In genomic region chr9:109868222-109868621, GRCh38 we compare ENCODE assay signal across 16 cellular contexts.
DNase-seq lines count a peak whose midpoint lies in the region; ATAC-seq lines count a peak whose summit lies in the region.
"Had no signal": no experiment of that assay in that cellular context is flagged by ENCODE, and none has a peak within 500 bp of the region (broad histone marks: within the 10 kb centered on the region; RNA-seq: fewer than 3 reads in every experiment).

No MANE protein-coding gene starts in this region.

- H3K4me1 Mint-ChIP-seq in T-cell, result no peaks in the 10 kb centered on the region
- H3K4me1 Mint-ChIP-seq in activated T-cell treated with anti-CD3 and anti-CD28 coated beads, Interleukin-2, amount 50 U/mL, for 72 hours (ENCODE audit: low read depth), result no peaks in the 10 kb centered on the region
- H3K4me1 Mint-ChIP-seq: activated naive CD4-positive, alpha-beta T cell treated with anti-CD3 and anti-CD28 coated beads, Interleukin-2, amount 10 ng/mL, durations not matched to agents 7 days and 5 days had no signal

- CTCF ChIA-PET in T-cell (lab: Charles Lee), result no interaction called here

- no peak overlapping the region for H3K27ac Mint-ChIP-seq in T-cell
- H3K27ac Mint-ChIP-seq in activated T-cell treated with anti-CD3 and anti-CD28 coated beads, Interleukin-2, amount 50 U/mL, for 72 hours, result no peak overlapping the region
- H3K27ac Mint-ChIP-seq: activated naive CD4-positive, alpha-beta T cell treated with anti-CD3 and anti-CD28 coated beads, Interleukin-2, amount 10 ng/mL, durations not matched to agents 7 days and 5 days had no signal

- peaks cover 10 to 19% of the 10 kb centered on the region in 2 donors for H3K27me3 Mint-ChIP-seq in T-cell
- H3K27me3 Mint-ChIP-seq in activated T-cell treated with anti-CD3 and anti-CD28 coated beads, Interleukin-2, amount 50 U/mL, for 72 hours (ENCODE audit: low read depth), result peaks cover 36% of the 10 kb centered on the region

- intact Hi-C loops in left cardiac atrium (cut with DNase I), result no loop called here
- intact Hi-C loops in posterior cingulate gyrus (cut with DNase I), result no loop called here

- no peak overlapping the region for H3K4me3 Mint-ChIP-seq in T-cell
- no peak overlapping the region for H3K4me3 Mint-ChIP-seq in activated T-cell treated with anti-CD3 and anti-CD28 coated beads, Interleukin-2, amount 50 U/mL, for 72 hours
- H3K4me3 Mint-ChIP-seq: activated naive CD4-positive, alpha-beta T cell treated with anti-CD3 and anti-CD28 coated beads, Interleukin-2, amount 10 ng/mL, durations not matched to agents 7 days and 5 days had no signal

- DNase-seq in G401 (ENCODE audit: low spot score) (peak; percentile 89), cerebellum (ENCODE audit: low spot score) (peak; percentile 70), left cardiac atrium (no peak), posterior cingulate gyrus (peak in 8 of 10 donors; percentile 32 to 89 (median 56)), T-cell (no peak), D341Med (ENCODE audit: low spot score) (no peak)
- no peak for DNase-seq in activated T-cell treated with anti-CD3 and anti-CD28 coated beads, Interleukin-2, amount 50 U/mL, for 72 hours
- no peak for DNase-seq in activated CD4-positive, alpha-beta T cell treated with anti-CD3 and anti-CD28 coated beads, Interleukin-2, amount 50 U/mL, for 48 hours
- DNase-seq: activated naive CD4-positive, alpha-beta T cell treated with anti-CD3 and anti-CD28 coated beads, Interleukin-2, amount 10 ng/mL, durations not matched to agents 7 days and 5 days; BE2C; erythroblast; GOT3; NCI-H1694 treated with DMSO at 0.1 percent for 48 hours; NCI-H524 treated with DMSO at 0.1 percent for 48 hours; stimulated activated naive CD4-positive, alpha-beta T cell; uterus had no signal

- H3K36me3 Mint-ChIP-seq in T-cell, result no peaks in the 10 kb centered on the region
- H3K36me3 Mint-ChIP-seq in activated T-cell treated with anti-CD3 and anti-CD28 coated beads, Interleukin-2, amount 50 U/mL, for 72 hours (ENCODE audit: insufficient read depth in 2 of 2), result no peaks in the 10 kb centered on the region
- H3K36me3 Mint-ChIP-seq: activated naive CD4-positive, alpha-beta T cell treated with anti-CD3 and anti-CD28 coated beads, Interleukin-2, amount 10 ng/mL, durations not matched to agents 7 days and 5 days had no signal

- ATAC-seq in left cardiac atrium, result peak; percentile 62 to 65
- no peak for ATAC-seq in T-cell (replicated peaks in 1 of 4)
- no peak for ATAC-seq in activated T-cell treated with anti-CD3 and anti-CD28 coated beads, Interleukin-2, amount 50 U/mL, for 72 hours (replicated peaks in 1 of 2)

- H3K9me3 Mint-ChIP-seq in T-cell, result no peaks in the 10 kb centered on the region
- no peaks in the 10 kb centered on the region for H3K9me3 Mint-ChIP-seq in activated T-cell treated with anti-CD3 and anti-CD28 coated beads, Interleukin-2, amount 50 U/mL, for 72 hours
- H3K9me3 Mint-ChIP-seq: activated naive CD4-positive, alpha-beta T cell treated with anti-CD3 and anti-CD28 coated beads, Interleukin-2, amount 10 ng/mL, durations not matched to agents 7 days and 5 days had no signal

- in situ Hi-C loops in G401 (cut with HindIII; ENCODE audit: low sequenced_read_pairs), result no loop called here

- POLR2A ChIA-PET in T-cell (lab: Charles Lee), result no interaction called here

Comparison
In these comparisons a context has a peak if more than half of its experiments do, and no peak if none do; other contexts are left out.
1. DNase-seq: peak in G401 (single experiment), cerebellum (single experiment) and posterior cingulate gyrus (8 of 10); none in left cardiac atrium (single experiment), T-cell (0 of 34), activated T-cell treated with anti-CD3 and anti-CD28 coated beads, Interleukin-2, amount 50 U/mL, for 72 hours (0 of 2), D341Med (single experiment) and activated CD4-positive, alpha-beta T cell treated with anti-CD3 and anti-CD28 coated beads, Interleukin-2, amount 50 U/mL, for 48 hours (0 of 2).
2. ATAC-seq: peak in left cardiac atrium (2 of 2); none in T-cell (0 of 4) and activated T-cell treated with anti-CD3 and anti-CD28 coated beads, Interleukin-2, amount 50 U/mL, for 72 hours (0 of 2).